ENCODE assay signal across 16 cellular contexts in genomic region chr10:115167716-115168115, GRCh38.
"Had no signal": no experiment of that assay in that cellular context is flagged by ENCODE, and none has a peak within 500 bp of the region (broad histone marks: within the 10 kb centered on the region; RNA-seq: fewer than 3 reads in every experiment).

No MANE protein-coding gene starts in this region.

- H3K4me3 Mint-ChIP-seq: activated CD4-positive, alpha-beta T cell treated with anti-CD3 and anti-CD28 coated beads, Interleukin-2, amount 10 ng/mL, durations not matched to agents 24 days and 14 days; activated CD8-positive, alpha-beta T cell treated with anti-CD3 and anti-CD28 coated beads for 36 hours; activated naive CD4-positive, alpha-beta T cell treated with anti-CD3 and anti-CD28 coated beads for 36 hours; activated T-cell treated with anti-CD3 and anti-CD28 coated beads, Interleukin-2, amount 50 U/mL, for 24 hours; memory B cell; neural crest cell had no signal

- DNase-seq: activated CD4-positive, alpha-beta T cell treated with anti-CD3 and anti-CD28 coated beads, Interleukin-2, amount 10 ng/mL, durations not matched to agents 24 days and 14 days; activated CD8-positive, alpha-beta T cell treated with anti-CD3 and anti-CD28 coated beads for 36 hours; activated naive CD4-positive, alpha-beta T cell treated with anti-CD3 and anti-CD28 coated beads for 36 hours; activated T-cell treated with anti-CD3 and anti-CD28 coated beads, Interleukin-2, amount 50 U/mL, for 24 hours; gastrocnemius medialis; heart left ventricle; left ventricle myocardium superior; right cardiac atrium; small intestine; stimulated activated CD4-positive, alpha-beta T cell treated with anti-CD3 and anti-CD28 coated beads, Interleukin-15, amount 100 ng/mL, for 24 hours; stimulated activated CD4-positive, alpha-beta T cell treated with anti-CD3 and anti-CD28 coated beads, Interleukin-2, amount 100 ng/mL, for 48 hours; stomach; T1000; trophoblast cell had no signal

- H3K36me3 Mint-ChIP-seq: memory B cell had no signal

- H3K27ac Mint-ChIP-seq: activated CD4-positive, alpha-beta T cell treated with anti-CD3 and anti-CD28 coated beads, Interleukin-2, amount 10 ng/mL, durations not matched to agents 24 days and 14 days; activated CD8-positive, alpha-beta T cell treated with anti-CD3 and anti-CD28 coated beads for 36 hours; activated naive CD4-positive, alpha-beta T cell treated with anti-CD3 and anti-CD28 coated beads for 36 hours; activated T-cell treated with anti-CD3 and anti-CD28 coated beads, Interleukin-2, amount 50 U/mL, for 24 hours; memory B cell had no signal

- H3K4me1 Mint-ChIP-seq: activated CD4-positive, alpha-beta T cell treated with anti-CD3 and anti-CD28 coated beads, Interleukin-2, amount 10 ng/mL, durations not matched to agents 24 days and 14 days; memory B cell; neural crest cell had no signal

- H3K27me3 Mint-ChIP-seq: memory B cell had no signal

- H3K9me3 Mint-ChIP-seq: activated CD4-positive, alpha-beta T cell treated with anti-CD3 and anti-CD28 coated beads, Interleukin-2, amount 10 ng/mL, durations not matched to agents 24 days and 14 days; activated T-cell treated with anti-CD3 and anti-CD28 coated beads, Interleukin-2, amount 50 U/mL, for 24 hours had no signal
